In genomic region chr14:60348211-60348610, GRCh38 we compare ENCODE assay signal across 1 cellular context.
TF ChIP-seq lines count a peak whose summit lies in the region.

No MANE protein-coding gene starts in this region.

TF ChIP-seq in GM23338, 12 proteins besides CTCF, POLR2A, EP300 and RAD21 (continued from another document):
- TF ChIP-seq, protein P1, sequence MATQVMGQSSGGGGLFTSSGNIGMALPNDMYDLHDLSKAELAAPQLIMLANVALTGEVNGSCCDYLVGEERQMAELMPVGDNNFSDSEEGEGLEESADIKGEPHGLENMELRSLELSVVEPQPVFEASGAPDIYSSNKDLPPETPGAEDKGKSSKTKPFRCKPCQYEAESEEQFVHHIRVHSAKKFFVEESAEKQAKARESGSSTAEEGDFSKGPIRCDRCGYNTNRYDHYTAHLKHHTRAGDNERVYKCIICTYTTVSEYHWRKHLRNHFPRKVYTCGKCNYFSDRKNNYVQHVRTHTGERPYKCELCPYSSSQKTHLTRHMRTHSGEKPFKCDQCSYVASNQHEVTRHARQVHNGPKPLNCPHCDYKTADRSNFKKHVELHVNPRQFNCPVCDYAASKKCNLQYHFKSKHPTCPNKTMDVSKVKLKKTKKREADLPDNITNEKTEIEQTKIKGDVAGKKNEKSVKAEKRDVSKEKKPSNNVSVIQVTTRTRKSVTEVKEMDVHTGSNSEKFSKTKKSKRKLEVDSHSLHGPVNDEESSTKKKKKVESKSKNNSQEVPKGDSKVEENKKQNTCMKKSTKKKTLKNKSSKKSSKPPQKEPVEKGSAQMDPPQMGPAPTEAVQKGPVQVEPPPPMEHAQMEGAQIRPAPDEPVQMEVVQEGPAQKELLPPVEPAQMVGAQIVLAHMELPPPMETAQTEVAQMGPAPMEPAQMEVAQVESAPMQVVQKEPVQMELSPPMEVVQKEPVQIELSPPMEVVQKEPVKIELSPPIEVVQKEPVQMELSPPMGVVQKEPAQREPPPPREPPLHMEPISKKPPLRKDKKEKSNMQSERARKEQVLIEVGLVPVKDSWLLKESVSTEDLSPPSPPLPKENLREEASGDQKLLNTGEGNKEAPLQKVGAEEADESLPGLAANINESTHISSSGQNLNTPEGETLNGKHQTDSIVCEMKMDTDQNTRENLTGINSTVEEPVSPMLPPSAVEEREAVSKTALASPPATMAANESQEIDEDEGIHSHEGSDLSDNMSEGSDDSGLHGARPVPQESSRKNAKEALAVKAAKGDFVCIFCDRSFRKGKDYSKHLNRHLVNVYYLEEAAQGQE (IDR thresholded peaks at IDR 0.05; ENCODE audit: unreplicated experiment): no peak
- TF ChIP-seq EZH2 (IDR thresholded peaks at IDR 0.05; ENCODE audit: low read depth, unreplicated experiment) (no peak), ZNF114 (CRISPR knock-in tag; IDR thresholded peaks at IDR 0.05) (no peak), ZNF462 (CRISPR knock-in tag; IDR thresholded peaks at IDR 0.05) (no peak), CREB1 (CRISPR knock-in tag; IDR thresholded peaks at IDR 0.05; ENCODE audit: low read depth) (no peak), POLR2AphosphoS5 (IDR thresholded peaks at IDR 0.05; ENCODE audit: low read depth) (no peak), JUNB (IDR thresholded peaks at IDR 0.05; ENCODE audit: unreplicated experiment) (no peak), NANOG (IDR thresholded peaks at IDR 0.05; ENCODE audit: borderline replicate concordance) (no peak), EZH2phosphoT487 (IDR thresholded peaks at IDR 0.05; ENCODE audit: unreplicated experiment) (no peak), STAT1 (IDR thresholded peaks at IDR 0.05; ENCODE audit: unreplicated experiment) (no peak), ETS1 (IDR thresholded peaks at IDR 0.05) (no peak)
TF ChIP-seq in GM23338: peak in this region for 0.
